ENCODE assay signal across 27 cellular contexts in the genomic region with DNA sequence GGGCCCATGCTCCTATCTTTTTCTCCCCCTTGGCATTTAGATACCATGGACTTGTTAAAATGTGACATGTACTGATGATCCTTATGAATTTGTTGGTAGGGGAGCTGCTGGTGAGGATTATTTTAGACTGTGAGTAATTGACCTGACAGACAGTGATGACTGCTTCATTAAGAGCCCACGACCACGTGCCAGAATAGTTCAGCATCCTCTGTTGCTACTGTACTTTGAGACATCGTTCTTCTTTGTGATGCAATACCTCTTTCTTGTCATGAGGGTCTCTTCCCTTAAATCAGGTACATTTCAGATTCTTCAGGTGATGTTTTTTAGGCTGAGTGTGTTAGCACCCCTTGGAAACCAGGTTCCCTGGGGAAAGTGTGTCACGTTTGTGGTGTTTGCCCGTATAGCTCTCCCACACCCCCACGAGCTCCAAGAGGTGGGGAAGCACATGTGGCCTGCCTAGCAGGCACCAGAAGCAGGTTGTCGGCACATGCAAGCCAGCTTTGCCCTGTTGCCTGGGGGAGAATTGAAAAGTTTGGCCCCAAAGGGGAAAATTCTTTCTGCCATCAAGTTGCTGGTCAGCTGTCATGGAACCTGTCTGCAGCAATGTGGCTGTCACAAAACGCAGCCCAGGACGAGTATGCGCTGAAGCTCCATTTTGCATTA. TPM values are rescaled to one million over a fixed set of nuclear protein-coding genes. Genes with fewer than 3 reads are reported as not detected.
DNase-seq lines count a peak whose midpoint lies in the region; ATAC-seq and TF ChIP-seq lines count a peak whose summit lies in the region.
"Had no signal": no experiment of that assay in that cellular context is flagged by ENCODE, and none has a peak within 500 bp of the region (broad histone marks: within the 10 kb centered on the region; RNA-seq: fewer than 3 reads in every experiment).

No MANE protein-coding gene starts in this region.

- no peak overlapping the region for H2AK9ac ChIP-seq in IMR-90 (replicated peaks; ENCODE audit: low read depth, low read length, poor library complexity)

- H4K8ac ChIP-seq in IMR-90 (ENCODE audit: low read depth in 2 of 2, low read length in 2 of 2) = no peak overlapping the region

- H3K4me3 ChIP-seq in IMR-90 (ENCODE audit: insufficient read depth, low read depth, low read length) (no peak overlapping the region), foreskin fibroblast (ENCODE audit: low read depth in 1 of 2, low read length in 2 of 2) (no peak overlapping the region)
- H3K4me3 ChIP-seq: transverse colon had no signal

- no peak overlapping the region for H3K18ac ChIP-seq in IMR-90 (ENCODE audit: low read depth, low read length)

- H3K27ac ChIP-seq in IMR-90 (ENCODE audit: insufficient read depth, low read length) = no peak overlapping the region
- H3K27ac ChIP-seq: RWPE1 had no signal

- H3K27ac Mint-ChIP-seq in brain (peak overlapping the region; percentile 9 to 87 (median 53)), memory B cell (peak overlapping the region; percentile 74)
- peak overlapping the region; percentile 89 for H3K27ac Mint-ChIP-seq in stimulated activated memory B cell treated with anti-CD40 and anti-IgM and Interleukin-4, amounts not matched to agents 10 μg/mL and 1 μg/mL and 100 μg/mL, for 72 hours
- H3K27ac Mint-ChIP-seq: activated naive CD8-positive, alpha-beta T cell treated with anti-CD3 and anti-CD28 coated beads, Interleukin-2, amount 10 ng/mL, durations not matched to agents 7 days and 5 days; activated T-helper 2 cell treated with anti-CD3 and anti-CD28 coated beads, Interferon-gamma antibody, Interleukin-2, Interleukin-4, amounts not matched to agents 10 μg/mL and 5 μg/mL and 100 μg/mL, durations not matched to agents 14 hours and 24 hours and 36 hours; CD4-positive, CD25-positive, alpha-beta regulatory T cell had no signal

- H2BK20ac ChIP-seq in IMR-90 (ENCODE audit: low read depth, low read length) = no peak overlapping the region

- no peak overlapping the region for H3K23ac ChIP-seq in IMR-90 (ENCODE audit: low read depth, low read length)

- DNase-seq in IMR-90 (no peak), memory B cell (ENCODE audit: low spot score in 2 of 2) (no peak), foreskin fibroblast (no peak), OCI-M1 (lab: John Stamatoyannopoulos, UW) (no peak)
- DNase-seq: activated CD4-positive, alpha-beta T cell treated with anti-CD3 and anti-CD28 coated beads, Interleukin-2, amount 50 U/mL, for 4 hours; activated CD8-positive, alpha-beta memory T cell treated with anti-CD3 and anti-CD28 coated beads, Interleukin-2, amount 50 U/mL, for 48 hours; activated naive CD8-positive, alpha-beta T cell treated with anti-CD3 and anti-CD28 coated beads, Interleukin-2, amount 10 ng/mL, durations not matched to agents 7 days and 5 days; CD4-positive, CD25-positive, alpha-beta regulatory T cell; cerebellar nuclear complex; KBM-7; mesendoderm; MM.1S; naive thymus-derived CD4-positive, alpha-beta T cell; NCI-H146; NCI-H2171; NCI-H69; occipital lobe; retina; T-helper 9 cell; transverse colon had no signal

- TF ChIP-seq RAD21 in IMR-90 (IDR thresholded peaks at IDR 0.05; ENCODE audit: low read length) = no peak

- no peak overlapping the region for H3K4me2 ChIP-seq in IMR-90 (ENCODE audit: low read depth, low read length)

- no peaks in the 10 kb centered on the region for H3K27me3 Mint-ChIP-seq in brain
- no peaks in the 10 kb centered on the region for H3K27me3 Mint-ChIP-seq in memory B cell
- no peaks in the 10 kb centered on the region for H3K27me3 Mint-ChIP-seq in stimulated activated memory B cell treated with anti-CD40 and anti-IgM and Interleukin-4, amounts not matched to agents 10 μg/mL and 1 μg/mL and 100 μg/mL, for 72 hours
- H3K27me3 Mint-ChIP-seq: activated naive CD8-positive, alpha-beta T cell treated with anti-CD3 and anti-CD28 coated beads, Interleukin-2, amount 10 ng/mL, durations not matched to agents 7 days and 5 days; CD4-positive, CD25-positive, alpha-beta regulatory T cell; naive thymus-derived CD4-positive, alpha-beta T cell had no signal

- H2BK15ac ChIP-seq in IMR-90 (ENCODE audit: low read depth, low read length) = no peak overlapping the region

- H3K36me3 ChIP-seq in IMR-90 (ENCODE audit: control insufficient read depth, insufficient read depth, low read length) = peaks cover 64% of the 10 kb centered on the region

- CTCF ChIA-PET in IMR-90 (lab: Yijun Ruan, JAX) = interaction anchor here (0.5 kb wide), 1 partner anchor 174 kb away, joined by 3 read pairs; no protein-coding TSS in a partner anchor

- no TSS peak for BruUV-seq in IMR-90 (replicated peaks; lab: Mats Ljungman, UMichigan)

- peaks cover 47% of the 10 kb centered on the region for H4K20me1 ChIP-seq in IMR-90 (ENCODE audit: insufficient read depth, low read length)

- H3K4me1 ChIP-seq in IMR-90 (ENCODE audit: control insufficient read depth, insufficient read depth, low read length) = peaks cover 2% of the 10 kb centered on the region; the same call in 1 of the 2 replicates

- no peak overlapping the region for H3K4ac ChIP-seq in IMR-90 (ENCODE audit: low read depth, low read length)

- intact Hi-C loops in IMR-90 (cut with micrococcal nuclease) = loop anchor here (2.0 kb wide), 1 partner anchor 69 kb away; no protein-coding TSS in a partner anchor

- no peak for TF ChIP-seq CTCF in IMR-90 (conservative IDR thresholded peaks at IDR 0.05; ENCODE audit: low read depth, low read length)
- TF ChIP-seq CTCF in brain (conservative IDR thresholded peaks at IDR 0.05) = no peak
- TF ChIP-seq CTCF in foreskin fibroblast (IDR thresholded peaks at IDR 0.05; ENCODE audit: low read depth, low read length) = no peak

- no peak for ATAC-seq in IMR-90 (ENCODE audit: low read depth)
- ATAC-seq in memory B cell (ENCODE audit: low read depth) = no peak
- peak; percentile 72 for ATAC-seq in stimulated activated memory B cell treated with anti-CD40 and anti-IgM and Interleukin-4, amounts not matched to agents 10 μg/mL and 1 μg/mL and 100 μg/mL, for 72 hours
- no peak for ATAC-seq in GM21737 (IDR thresholded peaks at IDR 0.05; ENCODE audit: unreplicated experiment)
- no peak for ATAC-seq in HG03521 (IDR thresholded peaks at IDR 0.05; ENCODE audit: unreplicated experiment)
- ATAC-seq: HCT116; naive thymus-derived CD4-positive, alpha-beta T cell had no signal

- no peaks in the 10 kb centered on the region for H3K9me1 ChIP-seq in IMR-90 (ENCODE audit: insufficient read depth, low read length)

- H3K9me3 ChIP-seq in IMR-90 (ENCODE audit: control insufficient read depth, insufficient read depth, low read length) = no peaks in the 10 kb centered on the region
- H3K9me3 ChIP-seq: transverse colon had no signal

- TF ChIP-seq POLR2A in IMR-90 (IDR thresholded peaks at IDR 0.05; ENCODE audit: low read depth, low read length) = no peak

- dilution Hi-C loops in IMR-90 (cut with HindIII; ENCODE audit: low sequenced_read_pairs, unreplicated experiment) = no loop called here

- peaks cover 42 to 83% of the 10 kb centered on the region in 2 experiments for H3K79me1 ChIP-seq in IMR-90 (ENCODE audit: low read depth in 1 of 2, low read length in 2 of 2)

- no peak overlapping the region for H3K14ac ChIP-seq in IMR-90 (replicated peaks; ENCODE audit: low read depth, low read length)

- WGBS in IMR-90 (ENCODE audit: extremely low coverage in 2 of 2, insufficient read length in 1 of 2), 2 experiments = 90% methylated on average over 2 of the region's 10 CpGs; no CpG with 5 or more reads in 1 of the 2 experiments

- peaks cover 33% of the 10 kb centered on the region for H3K4me1 Mint-ChIP-seq in brain
- H3K4me1 Mint-ChIP-seq in memory B cell = peaks cover 11% of the 10 kb centered on the region
- peaks cover 26% of the 10 kb centered on the region for H3K4me1 Mint-ChIP-seq in stimulated activated memory B cell treated with anti-CD40 and anti-IgM and Interleukin-4, amounts not matched to agents 10 μg/mL and 1 μg/mL and 100 μg/mL, for 72 hours
- H3K4me1 Mint-ChIP-seq: activated naive CD8-positive, alpha-beta T cell treated with anti-CD3 and anti-CD28 coated beads, Interleukin-2, amount 10 ng/mL, durations not matched to agents 7 days and 5 days had no signal

- H3K56ac ChIP-seq in IMR-90 (ENCODE audit: extremely low read depth, insufficient read depth, low read length) = no peak overlapping the region

- no peak overlapping the region for H4K5ac ChIP-seq in IMR-90 (ENCODE audit: low read depth, low read length)

- H2AK5ac ChIP-seq in IMR-90 (ENCODE audit: low read depth, low read length) = no peak overlapping the region

- H2BK120ac ChIP-seq in IMR-90 (ENCODE audit: low read depth, low read length) = no peak overlapping the region

- H3K36me3 Mint-ChIP-seq in brain (peaks cover 62% of the 10 kb centered on the region), memory B cell (peaks cover 25% of the 10 kb centered on the region)
- peaks cover 43% of the 10 kb centered on the region for H3K36me3 Mint-ChIP-seq in stimulated activated memory B cell treated with anti-CD40 and anti-IgM and Interleukin-4, amounts not matched to agents 10 μg/mL and 1 μg/mL and 100 μg/mL, for 72 hours

- H3K4me3 Mint-ChIP-seq in brain (no peak overlapping the region), memory B cell (no peak overlapping the region)
- H3K4me3 Mint-ChIP-seq in stimulated activated memory B cell treated with anti-CD40 and anti-IgM and Interleukin-4, amounts not matched to agents 10 μg/mL and 1 μg/mL and 100 μg/mL, for 72 hours = no peak overlapping the region
- H3K4me3 Mint-ChIP-seq: activated naive CD8-positive, alpha-beta T cell treated with anti-CD3 and anti-CD28 coated beads, Interleukin-2, amount 10 ng/mL, durations not matched to agents 7 days and 5 days; CD4-positive, CD25-positive, alpha-beta regulatory T cell; naive thymus-derived CD4-positive, alpha-beta T cell had no signal

- no peak overlapping the region for H2AFZ ChIP-seq in IMR-90 (replicated peaks; ENCODE audit: low read length, poor library complexity)

- H3K9ac ChIP-seq in IMR-90 (ENCODE audit: low read depth, low read length) = no peak overlapping the region

- no peaks in the 10 kb centered on the region for H3K27me3 ChIP-seq in IMR-90 (ENCODE audit: control insufficient read depth, insufficient read depth, low read length)
- H3K27me3 ChIP-seq: transverse colon had no signal

- H3K9me3 Mint-ChIP-seq in brain (no peaks in the 10 kb centered on the region), memory B cell (no peaks in the 10 kb centered on the region)
- no peaks in the 10 kb centered on the region for H3K9me3 Mint-ChIP-seq in stimulated activated memory B cell treated with anti-CD40 and anti-IgM and Interleukin-4, amounts not matched to agents 10 μg/mL and 1 μg/mL and 100 μg/mL, for 72 hours
- H3K9me3 Mint-ChIP-seq: activated naive CD8-positive, alpha-beta T cell treated with anti-CD3 and anti-CD28 coated beads, Interleukin-2, amount 10 ng/mL, durations not matched to agents 7 days and 5 days; activated T-helper 2 cell treated with anti-CD3 and anti-CD28 coated beads, Interferon-gamma antibody, Interleukin-2, Interleukin-4, amounts not matched to agents 10 μg/mL and 5 μg/mL and 100 μg/mL, durations not matched to agents 14 hours and 24 hours and 36 hours; CD4-positive, CD25-positive, alpha-beta regulatory T cell; naive thymus-derived CD4-positive, alpha-beta T cell had no signal

- no peak overlapping the region for H2BK5ac ChIP-seq in IMR-90 (ENCODE audit: low read depth, low read length, poor library complexity, severe bottlenecking)

- no peak overlapping the region for H4K91ac ChIP-seq in IMR-90 (ENCODE audit: insufficient read depth, low read depth, low read length)

- POLR2A ChIA-PET in IMR-90 (lab: Charles Lee; ENCODE audit: unreplicated experiment) = no interaction called here

- in situ Hi-C loops in IMR-90 (cut with MboI; ENCODE audit: low sequenced_read_pairs) = no loop called here

RNA-seq across cellular contexts. Expression of a gene that starts 25.1 kb away (rescaled TPM):
- not detected in 2 replicates for total RNA-seq in IMR-90 (2012; rRNA removed)
- polyA plus RNA-seq in IMR-90 (2012; rRNA removed) (not detected in 2 replicates), brain (ENCODE audit: insufficient read depth, low read depth, low replicate concordance) (not detected)
- polyA plus RNA-seq in IMR-90 (2012; cell fraction: cytosol; rRNA removed) = not detected in 2 replicates
- not detected in 2 replicates for polyA plus RNA-seq in IMR-90 (2012; cell fraction: nucleus; rRNA removed; ENCODE audit: low replicate concordance)
- total RNA-seq: activated naive CD8-positive, alpha-beta T cell treated with anti-CD3 and anti-CD28 coated beads, Interleukin-2, amount 10 ng/mL, durations not matched to agents 7 days and 5 days; activated T-helper 2 cell treated with anti-CD3 and anti-CD28 coated beads, Interferon-gamma antibody, Interleukin-2, Interleukin-4, amounts not matched to agents 10 μg/mL and 5 μg/mL and 100 μg/mL, durations not matched to agents 14 hours and 24 hours and 36 hours; CD4-positive, CD25-positive, alpha-beta regulatory T cell; naive thymus-derived CD4-positive, alpha-beta T cell; occipital lobe; transverse colon had no signal
- polyA plus RNA-seq: CD4-positive, CD25-positive, alpha-beta regulatory T cell; naive thymus-derived CD4-positive, alpha-beta T cell had no signal

RNA-seq across cellular contexts. Expression of a gene that starts 36.5 kb away (rescaled TPM):
- 31.9 and 33.7 TPM in 2 replicates for total RNA-seq in IMR-90 (2012; rRNA removed)
- polyA plus RNA-seq in IMR-90 (2012; rRNA removed) = 49.1 and 50.7 TPM in 2 replicates
- 35.4 and 41.3 TPM in 2 replicates for polyA plus RNA-seq in IMR-90 (2012; cell fraction: cytosol; rRNA removed)
- polyA plus RNA-seq in IMR-90 (2012; cell fraction: nucleus; rRNA removed; ENCODE audit: low replicate concordance) = 61.9 and 74.7 TPM in 2 replicates
- 89.7 TPM for polyA plus RNA-seq in brain (ENCODE audit: insufficient read depth, low read depth, low replicate concordance)
